ENCODE assay signal across 19 cellular contexts in genomic region chr17:74231846-74232713, GRCh38. TPM values are rescaled to one million over a fixed set of nuclear protein-coding genes. Genes with fewer than 3 reads are reported as not detected.
"Had no signal": no experiment of that assay in that cellular context is flagged by ENCODE, and none has a peak within 500 bp of the region (broad histone marks: within the 10 kb centered on the region; RNA-seq: fewer than 3 reads in every experiment).

No MANE protein-coding gene starts in this region.

- ATAC-seq: left ventricle myocardium superior had no signal

- H3K27ac Mint-ChIP-seq: activated naive CD8-positive, alpha-beta T cell treated with anti-CD3 and anti-CD28 coated beads, Interleukin-2, amount 10 ng/mL, durations not matched to agents 7 days and 5 days; activated T-helper 1 cell treated with anti-CD3 and anti-CD28 coated beads, Interleukin-12 subunit alpha, Interleukin-12 subunit beta, Interleukin-2, Interleukin-4 antibody, amounts not matched to agents 30 ng/mL and 10 ng/mL and 1 ng/mL, durations not matched to agents 14 hours and 24 hours and 36 hours; memory B cell; natural killer cell treated with Interleukin-12 subunit alpha and Interleukin-12 subunit beta and Interleukin-15 and Interleukin-18, amount 100 ng/mL, for 72 hours had no signal

- H3K9me3 Mint-ChIP-seq: activated naive CD8-positive, alpha-beta T cell treated with anti-CD3 and anti-CD28 coated beads, Interleukin-2, amount 10 ng/mL, durations not matched to agents 7 days and 5 days; activated T-helper 1 cell treated with anti-CD3 and anti-CD28 coated beads, Interleukin-12 subunit alpha, Interleukin-12 subunit beta, Interleukin-2, Interleukin-4 antibody, amounts not matched to agents 30 ng/mL and 10 ng/mL and 1 ng/mL, durations not matched to agents 14 hours and 24 hours and 36 hours; memory B cell; natural killer cell treated with Interleukin-12 subunit alpha and Interleukin-12 subunit beta and Interleukin-15 and Interleukin-18, amount 100 ng/mL, for 72 hours had no signal

- H3K9me3 ChIP-seq: ascending aorta, sigmoid colon, upper lobe of left lung had no signal

- H3K36me3 ChIP-seq: upper lobe of left lung had no signal

- H3K36me3 Mint-ChIP-seq: activated naive CD8-positive, alpha-beta T cell treated with anti-CD3 and anti-CD28 coated beads, Interleukin-2, amount 10 ng/mL, durations not matched to agents 7 days and 5 days; natural killer cell treated with Interleukin-12 subunit alpha and Interleukin-12 subunit beta and Interleukin-15 and Interleukin-18, amount 100 ng/mL, for 72 hours had no signal

- DNase-seq: activated CD4-positive, CD25-positive, alpha-beta regulatory T cell treated with anti-CD3 and anti-CD28 coated beads, Interleukin-2, amount 50 U/mL, for 72 hours; activated naive CD8-positive, alpha-beta T cell treated with anti-CD3 and anti-CD28 coated beads, Interleukin-2, amount 10 ng/mL, durations not matched to agents 7 days and 5 days; hypothalamus; left ventricle myocardium superior; sigmoid colon; stimulated activated CD4-positive, alpha-beta T cell treated with anti-CD3 and anti-CD28 coated beads, Interleukin-12 subunit alpha, Interleukin-12 subunit beta, amount 100 ng/mL, for 4 hours; stimulated activated naive CD4-positive, alpha-beta T cell; T-helper 9 cell had no signal

- H3K4me3 ChIP-seq: ascending aorta, sigmoid colon, SK-N-MC, upper lobe of left lung had no signal

- H3K4me3 Mint-ChIP-seq: activated naive CD8-positive, alpha-beta T cell treated with anti-CD3 and anti-CD28 coated beads, Interleukin-2, amount 10 ng/mL, durations not matched to agents 7 days and 5 days; activated T-helper 1 cell treated with anti-CD3 and anti-CD28 coated beads, Interleukin-12 subunit alpha, Interleukin-12 subunit beta, Interleukin-2, Interleukin-4 antibody, amounts not matched to agents 30 ng/mL and 10 ng/mL and 1 ng/mL, durations not matched to agents 14 hours and 24 hours and 36 hours; memory B cell; natural killer cell treated with Interleukin-12 subunit alpha and Interleukin-12 subunit beta and Interleukin-15 and Interleukin-18, amount 100 ng/mL, for 72 hours had no signal

- H3K27me3 ChIP-seq: ascending aorta, sigmoid colon, upper lobe of left lung had no signal

- H3K27ac ChIP-seq: ascending aorta, sigmoid colon, SK-N-MC, upper lobe of left lung had no signal

- H3K4me1 ChIP-seq: ascending aorta had no signal

- H3K27me3 Mint-ChIP-seq: memory B cell; natural killer cell treated with Interleukin-12 subunit alpha and Interleukin-12 subunit beta and Interleukin-15 and Interleukin-18, amount 100 ng/mL, for 72 hours had no signal

RNA-seq across cellular contexts. Expression of gene DNAI2, which starts 42.0 kb away (rescaled TPM):
- total RNA-seq: ascending aorta; bronchial epithelial cell; chondrocyte; glomerular endothelial cell; kidney epithelial cell; left ventricle myocardium superior; natural killer cell treated with Interleukin-12 subunit alpha and Interleukin-12 subunit beta and Interleukin-15 and Interleukin-18, amount 100 ng/mL, for 72 hours; omental fat pad; sigmoid colon had no signal
